In the genomic region with DNA sequence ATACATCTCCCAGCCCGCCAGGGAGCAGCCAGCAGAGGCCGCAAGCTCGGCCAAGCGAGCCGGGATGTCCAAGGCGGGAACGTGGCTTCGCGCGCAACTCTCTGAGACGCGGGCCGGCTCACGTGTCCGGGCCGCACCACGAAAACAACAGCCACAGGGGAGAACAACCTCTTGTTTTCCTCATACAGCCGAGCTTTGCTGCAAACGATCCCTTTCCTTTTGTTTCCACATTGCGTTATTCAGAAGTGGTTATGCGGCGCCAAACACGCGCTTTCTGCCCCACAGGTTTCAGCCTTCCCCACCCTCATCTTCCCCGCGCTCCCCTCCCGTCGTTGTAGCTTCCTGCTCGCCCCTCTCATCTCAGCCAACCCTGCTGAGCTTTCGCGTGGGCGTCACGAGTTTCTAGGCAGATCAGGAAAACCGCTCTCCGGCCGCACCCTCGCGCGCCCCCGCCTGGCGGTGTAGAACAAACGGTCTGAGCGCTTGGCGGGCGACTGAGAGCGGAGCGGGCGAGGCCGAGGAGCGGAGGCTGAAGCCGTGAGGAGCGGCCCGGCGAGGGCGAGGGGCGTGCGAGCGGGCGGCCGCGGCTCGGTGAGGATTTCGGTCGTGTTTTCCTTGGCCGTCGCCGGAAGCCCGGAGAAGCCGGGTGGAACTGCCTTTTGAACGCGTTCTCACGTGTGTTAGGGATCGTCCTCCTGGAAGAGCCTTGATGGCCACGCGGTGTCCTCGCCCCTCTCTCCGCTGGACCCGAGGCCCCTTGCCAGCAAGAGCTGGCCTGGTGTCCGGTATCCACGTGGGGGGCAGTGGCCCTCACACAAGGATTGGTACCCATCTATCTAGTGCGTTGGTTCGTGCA, we compare ENCODE assay signal across 1 cellular context.
TF ChIP-seq lines count a peak whose summit lies in the region.

No MANE protein-coding gene starts in this region.

TF ChIP-seq in HepG2, 621 proteins besides CTCF, POLR2A, EP300 and RAD21 (continues in another document):
- no peak for TF ChIP-seq ZNF564 (CRISPR knock-in tag; IDR thresholded peaks at IDR 0.05)
- TF ChIP-seq FOXK1 (CRISPR knock-in tag; IDR thresholded peaks at IDR 0.05; ENCODE audit: borderline replicate concordance, low read depth) = no peak
- no peak for TF ChIP-seq HNRNPLL (IDR thresholded peaks at IDR 0.05; ENCODE audit: low read depth, low read length, poor library complexity, severe bottlenecking)
- no peak for TF ChIP-seq NFKBIZ (CRISPR knock-in tag; IDR thresholded peaks at IDR 0.05)
- TF ChIP-seq HMG20A (CRISPR knock-in tag; IDR thresholded peaks at IDR 0.05; ENCODE audit: borderline replicate concordance) = no peak
- no peak for TF ChIP-seq XBP1 (CRISPR knock-in tag; IDR thresholded peaks at IDR 0.05)
- TF ChIP-seq ATAD3A (CRISPR knock-in tag; IDR thresholded peaks at IDR 0.05) = no peak
- no peak for TF ChIP-seq GPN1 (CRISPR knock-in tag; IDR thresholded peaks at IDR 0.05; ENCODE audit: borderline replicate concordance)
- TF ChIP-seq, protein P1, sequence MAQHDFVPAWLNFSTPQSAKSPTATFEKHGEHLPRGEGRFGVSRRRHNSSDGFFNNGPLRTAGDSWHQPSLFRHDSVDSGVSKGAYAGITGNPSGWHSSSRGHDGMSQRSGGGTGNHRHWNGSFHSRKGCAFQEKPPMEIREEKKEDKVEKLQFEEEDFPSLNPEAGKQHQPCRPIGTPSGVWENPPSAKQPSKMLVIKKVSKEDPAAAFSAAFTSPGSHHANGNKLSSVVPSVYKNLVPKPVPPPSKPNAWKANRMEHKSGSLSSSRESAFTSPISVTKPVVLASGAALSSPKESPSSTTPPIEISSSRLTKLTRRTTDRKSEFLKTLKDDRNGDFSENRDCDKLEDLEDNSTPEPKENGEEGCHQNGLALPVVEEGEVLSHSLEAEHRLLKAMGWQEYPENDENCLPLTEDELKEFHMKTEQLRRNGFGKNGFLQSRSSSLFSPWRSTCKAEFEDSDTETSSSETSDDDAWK (CRISPR knock-in tag; IDR thresholded peaks at IDR 0.05) = no peak
- TF ChIP-seq, protein P2, sequence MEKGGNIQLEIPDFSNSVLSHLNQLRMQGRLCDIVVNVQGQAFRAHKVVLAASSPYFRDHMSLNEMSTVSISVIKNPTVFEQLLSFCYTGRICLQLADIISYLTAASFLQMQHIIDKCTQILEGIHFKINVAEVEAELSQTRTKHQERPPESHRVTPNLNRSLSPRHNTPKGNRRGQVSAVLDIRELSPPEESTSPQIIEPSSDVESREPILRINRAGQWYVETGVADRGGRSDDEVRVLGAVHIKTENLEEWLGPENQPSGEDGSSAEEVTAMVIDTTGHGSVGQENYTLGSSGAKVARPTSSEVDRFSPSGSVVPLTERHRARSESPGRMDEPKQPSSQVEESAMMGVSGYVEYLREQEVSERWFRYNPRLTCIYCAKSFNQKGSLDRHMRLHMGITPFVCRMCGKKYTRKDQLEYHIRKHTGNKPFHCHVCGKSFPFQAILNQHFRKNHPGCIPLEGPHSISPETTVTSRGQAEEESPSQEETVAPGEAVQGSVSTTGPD (CRISPR knock-in tag; IDR thresholded peaks at IDR 0.05) = no peak
- no peak for TF ChIP-seq ZNF225 (CRISPR knock-in tag; IDR thresholded peaks at IDR 0.05)
- no peak for TF ChIP-seq TBP (CRISPR knock-in tag; IDR thresholded peaks at IDR 0.05)
- TF ChIP-seq, protein P3, sequence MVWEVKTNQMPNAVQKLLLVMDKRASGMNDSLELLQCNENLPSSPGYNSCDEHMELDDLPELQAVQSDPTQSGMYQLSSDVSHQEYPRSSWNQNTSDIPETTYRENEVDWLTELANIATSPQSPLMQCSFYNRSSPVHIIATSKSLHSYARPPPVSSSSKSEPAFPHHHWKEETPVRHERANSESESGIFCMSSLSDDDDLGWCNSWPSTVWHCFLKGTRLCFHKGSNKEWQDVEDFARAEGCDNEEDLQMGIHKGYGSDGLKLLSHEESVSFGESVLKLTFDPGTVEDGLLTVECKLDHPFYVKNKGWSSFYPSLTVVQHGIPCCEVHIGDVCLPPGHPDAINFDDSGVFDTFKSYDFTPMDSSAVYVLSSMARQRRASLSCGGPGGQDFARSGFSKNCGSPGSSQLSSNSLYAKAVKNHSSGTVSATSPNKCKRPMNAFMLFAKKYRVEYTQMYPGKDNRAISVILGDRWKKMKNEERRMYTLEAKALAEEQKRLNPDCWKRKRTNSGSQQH (CRISPR knock-in tag; IDR thresholded peaks at IDR 0.05; ENCODE audit: low read depth) = no peak
- no peak for TF ChIP-seq NCOA2 (CRISPR knock-in tag; IDR thresholded peaks at IDR 0.05)
- no peak for TF ChIP-seq ZNF577 (CRISPR knock-in tag; IDR thresholded peaks at IDR 0.05; ENCODE audit: borderline replicate concordance, low read depth)
- no peak for TF ChIP-seq NAIF1 (CRISPR knock-in tag; IDR thresholded peaks at IDR 0.05; ENCODE audit: borderline replicate concordance)
- TF ChIP-seq SP1 (IDR thresholded peaks at IDR 0.05) = no peak
- no peak for TF ChIP-seq SP1 (CRISPR knock-in tag; IDR thresholded peaks at IDR 0.05)
- TF ChIP-seq TCF7L2 (IDR thresholded peaks at IDR 0.05; ENCODE audit: low read depth, low read length) = no peak
- no peak for TF ChIP-seq MXD4 (CRISPR knock-in tag; IDR thresholded peaks at IDR 0.05)
- no peak for TF ChIP-seq ZNF292 (CRISPR knock-in tag; IDR thresholded peaks at IDR 0.05; ENCODE audit: borderline replicate concordance, low read depth)
- no peak for TF ChIP-seq HNF4A (CRISPR knock-in tag; IDR thresholded peaks at IDR 0.05)
- TF ChIP-seq CHD4 (IDR thresholded peaks at IDR 0.05; ENCODE audit: borderline replicate concordance, low read length) = no peak
- TF ChIP-seq ZNF879 (CRISPR knock-in tag; IDR thresholded peaks at IDR 0.05) = no peak
- no peak for TF ChIP-seq PRMT3 (CRISPR knock-in tag; IDR thresholded peaks at IDR 0.05; ENCODE audit: borderline replicate concordance, low read depth)
- no peak for TF ChIP-seq ZSCAN31 (CRISPR knock-in tag; IDR thresholded peaks at IDR 0.05; ENCODE audit: low read depth)
- TF ChIP-seq NFE2L2 (IDR thresholded peaks at IDR 0.05; ENCODE audit: low read length) = no peak
- TF ChIP-seq, protein P4, sequence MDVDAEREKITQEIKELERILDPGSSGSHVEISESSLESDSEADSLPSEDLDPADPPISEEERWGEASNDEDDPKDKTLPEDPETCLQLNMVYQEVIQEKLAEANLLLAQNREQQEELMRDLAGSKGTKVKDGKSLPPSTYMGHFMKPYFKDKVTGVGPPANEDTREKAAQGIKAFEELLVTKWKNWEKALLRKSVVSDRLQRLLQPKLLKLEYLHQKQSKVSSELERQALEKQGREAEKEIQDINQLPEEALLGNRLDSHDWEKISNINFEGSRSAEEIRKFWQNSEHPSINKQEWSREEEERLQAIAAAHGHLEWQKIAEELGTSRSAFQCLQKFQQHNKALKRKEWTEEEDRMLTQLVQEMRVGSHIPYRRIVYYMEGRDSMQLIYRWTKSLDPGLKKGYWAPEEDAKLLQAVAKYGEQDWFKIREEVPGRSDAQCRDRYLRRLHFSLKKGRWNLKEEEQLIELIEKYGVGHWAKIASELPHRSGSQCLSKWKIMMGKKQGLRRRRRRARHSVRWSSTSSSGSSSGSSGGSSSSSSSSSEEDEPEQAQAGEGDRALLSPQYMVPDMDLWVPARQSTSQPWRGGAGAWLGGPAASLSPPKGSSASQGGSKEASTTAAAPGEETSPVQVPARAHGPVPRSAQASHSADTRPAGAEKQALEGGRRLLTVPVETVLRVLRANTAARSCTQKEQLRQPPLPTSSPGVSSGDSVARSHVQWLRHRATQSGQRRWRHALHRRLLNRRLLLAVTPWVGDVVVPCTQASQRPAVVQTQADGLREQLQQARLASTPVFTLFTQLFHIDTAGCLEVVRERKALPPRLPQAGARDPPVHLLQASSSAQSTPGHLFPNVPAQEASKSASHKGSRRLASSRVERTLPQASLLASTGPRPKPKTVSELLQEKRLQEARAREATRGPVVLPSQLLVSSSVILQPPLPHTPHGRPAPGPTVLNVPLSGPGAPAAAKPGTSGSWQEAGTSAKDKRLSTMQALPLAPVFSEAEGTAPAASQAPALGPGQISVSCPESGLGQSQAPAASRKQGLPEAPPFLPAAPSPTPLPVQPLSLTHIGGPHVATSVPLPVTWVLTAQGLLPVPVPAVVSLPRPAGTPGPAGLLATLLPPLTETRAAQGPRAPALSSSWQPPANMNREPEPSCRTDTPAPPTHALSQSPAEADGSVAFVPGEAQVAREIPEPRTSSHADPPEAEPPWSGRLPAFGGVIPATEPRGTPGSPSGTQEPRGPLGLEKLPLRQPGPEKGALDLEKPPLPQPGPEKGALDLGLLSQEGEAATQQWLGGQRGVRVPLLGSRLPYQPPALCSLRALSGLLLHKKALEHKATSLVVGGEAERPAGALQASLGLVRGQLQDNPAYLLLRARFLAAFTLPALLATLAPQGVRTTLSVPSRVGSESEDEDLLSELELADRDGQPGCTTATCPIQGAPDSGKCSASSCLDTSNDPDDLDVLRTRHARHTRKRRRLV (CRISPR knock-in tag; IDR thresholded peaks at IDR 0.05) = no peak
- no peak; the same call in 1 of the 2 replicates for TF ChIP-seq KDM2A (CRISPR knock-in tag; IDR thresholded peaks at IDR 0.05; ENCODE audit: borderline replicate concordance, low read depth)
- TF ChIP-seq ZFP36L2 (CRISPR knock-in tag; IDR thresholded peaks at IDR 0.05) = no peak
- no peak; the same call in 1 of the 2 replicates for TF ChIP-seq MAZ (IDR thresholded peaks at IDR 0.05; ENCODE audit: borderline replicate concordance, low read depth, low read length)
- no peak for TF ChIP-seq MAZ (CRISPR knock-in tag; IDR thresholded peaks at IDR 0.05; ENCODE audit: low read depth)
- no peak for TF ChIP-seq ZNF790 (CRISPR knock-in tag; IDR thresholded peaks at IDR 0.05; ENCODE audit: borderline replicate concordance)
- TF ChIP-seq, protein P5, sequence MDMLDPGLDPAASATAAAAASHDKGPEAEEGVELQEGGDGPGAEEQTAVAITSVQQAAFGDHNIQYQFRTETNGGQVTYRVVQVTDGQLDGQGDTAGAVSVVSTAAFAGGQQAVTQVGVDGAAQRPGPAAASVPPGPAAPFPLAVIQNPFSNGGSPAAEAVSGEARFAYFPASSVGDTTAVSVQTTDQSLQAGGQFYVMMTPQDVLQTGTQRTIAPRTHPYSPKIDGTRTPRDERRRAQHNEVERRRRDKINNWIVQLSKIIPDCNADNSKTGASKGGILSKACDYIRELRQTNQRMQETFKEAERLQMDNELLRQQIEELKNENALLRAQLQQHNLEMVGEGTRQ (IDR thresholded peaks at IDR 0.05; ENCODE audit: low read depth, low read length) = peak; percentile 38
- TF ChIP-seq, protein P5 (CRISPR knock-in tag; IDR thresholded peaks at IDR 0.05; ENCODE audit: borderline replicate concordance) = peak; percentile 60; the same call in 1 of the 2 replicates
- peak; percentile 80 for TF ChIP-seq NFYC (CRISPR knock-in tag; IDR thresholded peaks at IDR 0.05)
- TF ChIP-seq ZBTB42 (CRISPR knock-in tag; IDR thresholded peaks at IDR 0.05) = no peak
- no peak for TF ChIP-seq HOXA7 (CRISPR knock-in tag; IDR thresholded peaks at IDR 0.05)
- TF ChIP-seq, protein P6, sequence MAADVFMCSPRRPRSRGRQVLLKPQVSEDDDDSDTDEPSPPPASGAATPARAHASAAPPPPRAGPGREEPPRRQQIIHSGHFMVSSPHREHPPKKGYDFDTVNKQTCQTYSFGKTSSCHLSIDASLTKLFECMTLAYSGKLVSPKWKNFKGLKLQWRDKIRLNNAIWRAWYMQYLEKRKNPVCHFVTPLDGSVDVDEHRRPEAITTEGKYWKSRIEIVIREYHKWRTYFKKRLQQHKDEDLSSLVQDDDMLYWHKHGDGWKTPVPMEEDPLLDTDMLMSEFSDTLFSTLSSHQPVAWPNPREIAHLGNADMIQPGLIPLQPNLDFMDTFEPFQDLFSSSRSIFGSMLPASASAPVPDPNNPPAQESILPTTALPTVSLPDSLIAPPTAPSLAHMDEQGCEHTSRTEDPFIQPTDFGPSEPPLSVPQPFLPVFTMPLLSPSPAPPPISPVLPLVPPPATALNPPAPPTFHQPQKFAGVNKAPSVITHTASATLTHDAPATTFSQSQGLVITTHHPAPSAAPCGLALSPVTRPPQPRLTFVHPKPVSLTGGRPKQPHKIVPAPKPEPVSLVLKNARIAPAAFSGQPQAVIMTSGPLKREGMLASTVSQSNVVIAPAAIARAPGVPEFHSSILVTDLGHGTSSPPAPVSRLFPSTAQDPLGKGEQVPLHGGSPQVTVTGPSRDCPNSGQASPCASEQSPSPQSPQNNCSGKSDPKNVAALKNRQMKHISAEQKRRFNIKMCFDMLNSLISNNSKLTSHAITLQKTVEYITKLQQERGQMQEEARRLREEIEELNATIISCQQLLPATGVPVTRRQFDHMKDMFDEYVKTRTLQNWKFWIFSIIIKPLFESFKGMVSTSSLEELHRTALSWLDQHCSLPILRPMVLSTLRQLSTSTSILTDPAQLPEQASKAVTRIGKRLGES (CRISPR knock-in tag; IDR thresholded peaks at IDR 0.05; ENCODE audit: borderline replicate concordance) = no peak
- TF ChIP-seq, protein P7, sequence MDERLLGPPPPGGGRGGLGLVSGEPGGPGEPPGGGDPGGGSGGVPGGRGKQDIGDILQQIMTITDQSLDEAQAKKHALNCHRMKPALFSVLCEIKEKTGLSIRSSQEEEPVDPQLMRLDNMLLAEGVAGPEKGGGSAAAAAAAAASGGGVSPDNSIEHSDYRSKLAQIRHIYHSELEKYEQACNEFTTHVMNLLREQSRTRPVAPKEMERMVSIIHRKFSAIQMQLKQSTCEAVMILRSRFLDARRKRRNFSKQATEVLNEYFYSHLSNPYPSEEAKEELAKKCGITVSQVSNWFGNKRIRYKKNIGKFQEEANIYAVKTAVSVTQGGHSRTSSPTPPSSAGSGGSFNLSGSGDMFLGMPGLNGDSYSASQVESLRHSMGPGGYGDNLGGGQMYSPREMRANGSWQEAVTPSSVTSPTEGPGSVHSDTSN (CRISPR knock-in tag; IDR thresholded peaks at IDR 0.05) = no peak
- TF ChIP-seq, protein P8, sequence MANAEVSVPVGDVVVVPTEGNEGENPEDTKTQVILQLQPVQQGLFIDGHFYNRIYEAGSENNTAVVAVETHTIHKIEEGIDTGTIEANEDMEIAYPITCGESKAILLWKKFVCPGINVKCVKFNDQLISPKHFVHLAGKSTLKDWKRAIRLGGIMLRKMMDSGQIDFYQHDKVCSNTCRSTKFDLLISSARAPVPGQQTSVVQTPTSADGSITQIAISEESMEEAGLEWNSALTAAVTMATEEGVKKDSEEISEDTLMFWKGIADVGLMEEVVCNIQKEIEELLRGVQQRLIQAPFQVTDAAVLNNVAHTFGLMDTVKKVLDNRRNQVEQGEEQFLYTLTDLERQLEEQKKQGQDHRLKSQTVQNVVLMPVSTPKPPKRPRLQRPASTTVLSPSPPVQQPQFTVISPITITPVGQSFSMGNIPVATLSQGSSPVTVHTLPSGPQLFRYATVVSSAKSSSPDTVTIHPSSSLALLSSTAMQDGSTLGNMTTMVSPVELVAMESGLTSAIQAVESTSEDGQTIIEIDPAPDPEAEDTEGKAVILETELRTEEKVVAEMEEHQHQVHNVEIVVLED (CRISPR knock-in tag; IDR thresholded peaks at IDR 0.05; ENCODE audit: borderline replicate concordance) = 0 out of 2 replicates have a peak, but pooled peaks have one; percentile 18
- no peak for TF ChIP-seq ZNF549 (CRISPR knock-in tag; IDR thresholded peaks at IDR 0.05)
- no peak for TF ChIP-seq REXO4 (CRISPR knock-in tag; IDR thresholded peaks at IDR 0.05; ENCODE audit: borderline replicate concordance)
- TF ChIP-seq SMAD1 (CRISPR knock-in tag; IDR thresholded peaks at IDR 0.05; ENCODE audit: borderline replicate concordance, low read depth) = no peak
- TF ChIP-seq ATF1 (CRISPR knock-in tag; IDR thresholded peaks at IDR 0.05) = peak; percentile 90
